ENCODE assay signal across 24 cellular contexts in the genomic region with DNA sequence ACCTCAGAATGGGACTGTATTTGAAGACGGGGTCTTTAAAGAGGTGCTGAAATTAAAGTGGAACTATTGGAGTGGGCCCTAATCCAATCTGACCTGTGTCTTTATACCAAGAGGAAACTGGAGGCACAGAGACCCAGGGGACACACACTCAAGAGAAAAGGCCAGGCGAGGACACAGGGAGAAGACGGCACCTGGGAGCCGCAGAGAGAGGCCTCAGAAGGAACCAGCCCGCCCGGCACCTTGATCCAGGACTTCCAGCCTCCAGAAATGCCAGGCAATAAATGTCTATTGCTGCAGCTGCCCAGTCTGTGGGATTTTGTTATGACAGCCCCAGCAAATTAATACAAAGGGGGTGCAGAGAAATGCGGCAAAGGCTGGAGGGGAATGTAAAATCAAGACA. TPM values are rescaled to one million over a fixed set of nuclear protein-coding genes. Genes with fewer than 3 reads are reported as not detected.
A peak's percentile ranks its signal among the peaks of the same experiment; 100 is the strongest.
DNase-seq lines count a peak whose midpoint lies in the region; ATAC-seq and TF ChIP-seq lines count a peak whose summit lies in the region.
"Had no signal": no experiment of that assay in that cellular context is flagged by ENCODE, and none has a peak within 500 bp of the region (broad histone marks: within the 10 kb centered on the region; RNA-seq: fewer than 3 reads in every experiment).

No MANE protein-coding gene starts in this region.

- TF ChIP-seq CTCF in GM23338 (conservative IDR thresholded peaks at IDR 0.05; ENCODE audit: low read depth in 2 of 2) = no peak

- H3K4me2 ChIP-seq in GM23338 = no peak overlapping the region
- H3K4me2 ChIP-seq: hepatocyte had no signal

- H2AFZ ChIP-seq in GM23338 = no peak overlapping the region
- H2AFZ ChIP-seq: hepatocyte had no signal

- no peaks in the 10 kb centered on the region for H3K27me3 Mint-ChIP-seq in T-helper 1 cell treated with Interleukin-12 subunit alpha and Interleukin-12 subunit beta and Interleukin-4 antibody, amounts not matched to agents 30 μg/mL and 1 μg/mL, for 36 hours (ENCODE audit: low read depth)
- peaks cover 3% of the 10 kb centered on the region for H3K27me3 Mint-ChIP-seq in GM23338 (ENCODE audit: insufficient read depth, low read depth, poor library complexity)
- no peaks in the 10 kb centered on the region for H3K27me3 Mint-ChIP-seq in activated T-helper 17 cell treated with anti-CD3 and anti-CD28 coated beads, Interleukin-2, amount 50 U/mL, for 72 hours
- H3K27me3 Mint-ChIP-seq: activated naive CD8-positive, alpha-beta T cell treated with anti-CD3 and anti-CD28 coated beads, Interleukin-2, amount 10 ng/mL, durations not matched to agents 7 days and 5 days had no signal

- no peaks in the 10 kb centered on the region for H3K9me3 Mint-ChIP-seq in T-helper 1 cell treated with Interleukin-12 subunit alpha and Interleukin-12 subunit beta and Interleukin-4 antibody, amounts not matched to agents 30 μg/mL and 1 μg/mL, for 36 hours
- no peaks in the 10 kb centered on the region for H3K9me3 Mint-ChIP-seq in GM23338
- H3K9me3 Mint-ChIP-seq in activated T-helper 17 cell treated with anti-CD3 and anti-CD28 coated beads, Interleukin-2, amount 50 U/mL, for 72 hours = no peaks in the 10 kb centered on the region
- H3K9me3 Mint-ChIP-seq: activated naive CD8-positive, alpha-beta T cell treated with anti-CD3 and anti-CD28 coated beads, Interleukin-2, amount 10 ng/mL, durations not matched to agents 7 days and 5 days had no signal

- no peak overlapping the region for H3K4me3 ChIP-seq in GM23338
- H3K4me3 ChIP-seq: esophagus muscularis mucosa, hepatocyte, SJSA1, stomach, transverse colon had no signal

- H3K4me3 Mint-ChIP-seq in T-helper 1 cell treated with Interleukin-12 subunit alpha and Interleukin-12 subunit beta and Interleukin-4 antibody, amounts not matched to agents 30 μg/mL and 1 μg/mL, for 36 hours = no peak overlapping the region
- H3K4me3 Mint-ChIP-seq in GM23338 = no peak overlapping the region
- no peak overlapping the region for H3K4me3 Mint-ChIP-seq in activated T-helper 17 cell treated with anti-CD3 and anti-CD28 coated beads, Interleukin-2, amount 50 U/mL, for 72 hours
- H3K4me3 Mint-ChIP-seq: activated naive CD8-positive, alpha-beta T cell treated with anti-CD3 and anti-CD28 coated beads, Interleukin-2, amount 10 ng/mL, durations not matched to agents 7 days and 5 days had no signal

- no peaks in the 10 kb centered on the region for H3K36me3 ChIP-seq in GM23338 (ENCODE audit: insufficient read depth)
- H3K36me3 ChIP-seq: esophagus muscularis mucosa, SJSA1, stomach, transverse colon had no signal

- H3K4me1 ChIP-seq in GM23338 (ENCODE audit: insufficient read depth) = peaks cover 10% of the 10 kb centered on the region
- H3K4me1 ChIP-seq: Caco-2 had no signal

- ATAC-seq in GM23338 (peak; percentile 48; the same call in 2 of the 3 replicates), GM19395 (IDR thresholded peaks at IDR 0.05; ENCODE audit: unreplicated experiment) (no peak)
- no peak for ATAC-seq in activated T-helper 17 cell treated with anti-CD3 and anti-CD28 coated beads, Interleukin-2, amount 50 U/mL, for 72 hours (replicated peaks)
- ATAC-seq: HepG2 had no signal

- H3K27ac Mint-ChIP-seq in T-helper 1 cell treated with Interleukin-12 subunit alpha and Interleukin-12 subunit beta and Interleukin-4 antibody, amounts not matched to agents 30 μg/mL and 1 μg/mL, for 36 hours = peak overlapping the region; percentile 14
- 0 out of 2 replicates have a peak overlapping the region, but pooled peaks have one; percentile 4 for H3K27ac Mint-ChIP-seq in GM23338
- H3K27ac Mint-ChIP-seq in activated T-helper 17 cell treated with anti-CD3 and anti-CD28 coated beads, Interleukin-2, amount 50 U/mL, for 72 hours = peak overlapping the region; percentile 39
- H3K27ac Mint-ChIP-seq: activated naive CD8-positive, alpha-beta T cell treated with anti-CD3 and anti-CD28 coated beads, Interleukin-2, amount 10 ng/mL, durations not matched to agents 7 days and 5 days had no signal

- peaks cover 38% of the 10 kb centered on the region for H3K36me3 Mint-ChIP-seq in T-helper 1 cell treated with Interleukin-12 subunit alpha and Interleukin-12 subunit beta and Interleukin-4 antibody, amounts not matched to agents 30 μg/mL and 1 μg/mL, for 36 hours (ENCODE audit: low read depth)
- H3K36me3 Mint-ChIP-seq in GM23338 (ENCODE audit: low read depth) = peaks cover 9% of the 10 kb centered on the region
- peaks cover 92% of the 10 kb centered on the region for H3K36me3 Mint-ChIP-seq in activated T-helper 17 cell treated with anti-CD3 and anti-CD28 coated beads, Interleukin-2, amount 50 U/mL, for 72 hours (ENCODE audit: low read depth)

- H3K27me3 ChIP-seq in GM23338 (ENCODE audit: insufficient read depth) = no peaks in the 10 kb centered on the region
- H3K27me3 ChIP-seq: hepatocyte, SJSA1, transverse colon had no signal

- H3K27ac ChIP-seq in GM23338 (ENCODE audit: low read depth) = no peak overlapping the region
- H3K27ac ChIP-seq: esophagus muscularis mucosa, hepatocyte, SJSA1, stomach, transverse colon had no signal

- H3F3A ChIP-seq in GM23338 (replicated peaks; ENCODE audit: low read depth) = no peaks in the 10 kb centered on the region

- no peaks in the 10 kb centered on the region; the same call in 1 of the 2 replicates for H4K20me1 ChIP-seq in GM23338 (replicated peaks; ENCODE audit: insufficient read depth)

- H3K79me2 ChIP-seq in GM23338 (replicated peaks; ENCODE audit: insufficient read depth) = peaks cover 34% of the 10 kb centered on the region
- H3K79me2 ChIP-seq: hepatocyte had no signal

- no peaks in the 10 kb centered on the region for H3K9me2 ChIP-seq in GM23338 (ENCODE audit: insufficient read depth)

- DNase-seq in T-helper 1 cell (no peak), GM23338 (ENCODE audit: low spot score) (no peak), mesenteric fat pad (ENCODE audit: low spot score) (peak; percentile 39), NCI-H2029 treated with DMSO at 0.1 percent for 48 hours (lab: John Stamatoyannopoulos, UW) (no peak)
- no peak for DNase-seq in stimulated activated CD4-positive, alpha-beta T cell treated with anti-CD3 and anti-CD28 coated beads, Interleukin-15, amount 100 ng/mL, for 24 hours
- DNase-seq: activated naive CD8-positive, alpha-beta T cell treated with anti-CD3 and anti-CD28 coated beads, Interleukin-2, amount 10 ng/mL, durations not matched to agents 7 days and 5 days; AML-193; Caco-2; effector CD4-positive, alpha-beta T cell; EL; NCI-H524 treated with DMSO at 0.1 percent for 48 hours; small intestine; stimulated activated CD4-positive, alpha-beta T cell treated with anti-CD3 and anti-CD28 coated beads, Interleukin-4, amount 100 ng/mL, for 1 hour; stomach; T-helper 2 cell; transverse colon had no signal

- peaks cover 45% of the 10 kb centered on the region for H3K4me1 Mint-ChIP-seq in T-helper 1 cell treated with Interleukin-12 subunit alpha and Interleukin-12 subunit beta and Interleukin-4 antibody, amounts not matched to agents 30 μg/mL and 1 μg/mL, for 36 hours (ENCODE audit: low read depth)
- H3K4me1 Mint-ChIP-seq in GM23338 = peaks cover 19% of the 10 kb centered on the region
- peaks cover 54% of the 10 kb centered on the region for H3K4me1 Mint-ChIP-seq in activated T-helper 17 cell treated with anti-CD3 and anti-CD28 coated beads, Interleukin-2, amount 50 U/mL, for 72 hours

TF ChIP-seq in GM23338, 12 proteins besides CTCF, POLR2A, EP300 and RAD21 (continues in another document):
- TF ChIP-seq EZH2 (IDR thresholded peaks at IDR 0.05; ENCODE audit: low read depth, unreplicated experiment) (no peak), STAT1 (IDR thresholded peaks at IDR 0.05; ENCODE audit: unreplicated experiment) (no peak), ZNF114 (CRISPR knock-in tag; IDR thresholded peaks at IDR 0.05) (no peak), EZH2phosphoT487 (IDR thresholded peaks at IDR 0.05; ENCODE audit: unreplicated experiment) (no peak), CREB1 (CRISPR knock-in tag; IDR thresholded peaks at IDR 0.05; ENCODE audit: low read depth) (no peak)
- TF ChIP-seq, protein P1, sequence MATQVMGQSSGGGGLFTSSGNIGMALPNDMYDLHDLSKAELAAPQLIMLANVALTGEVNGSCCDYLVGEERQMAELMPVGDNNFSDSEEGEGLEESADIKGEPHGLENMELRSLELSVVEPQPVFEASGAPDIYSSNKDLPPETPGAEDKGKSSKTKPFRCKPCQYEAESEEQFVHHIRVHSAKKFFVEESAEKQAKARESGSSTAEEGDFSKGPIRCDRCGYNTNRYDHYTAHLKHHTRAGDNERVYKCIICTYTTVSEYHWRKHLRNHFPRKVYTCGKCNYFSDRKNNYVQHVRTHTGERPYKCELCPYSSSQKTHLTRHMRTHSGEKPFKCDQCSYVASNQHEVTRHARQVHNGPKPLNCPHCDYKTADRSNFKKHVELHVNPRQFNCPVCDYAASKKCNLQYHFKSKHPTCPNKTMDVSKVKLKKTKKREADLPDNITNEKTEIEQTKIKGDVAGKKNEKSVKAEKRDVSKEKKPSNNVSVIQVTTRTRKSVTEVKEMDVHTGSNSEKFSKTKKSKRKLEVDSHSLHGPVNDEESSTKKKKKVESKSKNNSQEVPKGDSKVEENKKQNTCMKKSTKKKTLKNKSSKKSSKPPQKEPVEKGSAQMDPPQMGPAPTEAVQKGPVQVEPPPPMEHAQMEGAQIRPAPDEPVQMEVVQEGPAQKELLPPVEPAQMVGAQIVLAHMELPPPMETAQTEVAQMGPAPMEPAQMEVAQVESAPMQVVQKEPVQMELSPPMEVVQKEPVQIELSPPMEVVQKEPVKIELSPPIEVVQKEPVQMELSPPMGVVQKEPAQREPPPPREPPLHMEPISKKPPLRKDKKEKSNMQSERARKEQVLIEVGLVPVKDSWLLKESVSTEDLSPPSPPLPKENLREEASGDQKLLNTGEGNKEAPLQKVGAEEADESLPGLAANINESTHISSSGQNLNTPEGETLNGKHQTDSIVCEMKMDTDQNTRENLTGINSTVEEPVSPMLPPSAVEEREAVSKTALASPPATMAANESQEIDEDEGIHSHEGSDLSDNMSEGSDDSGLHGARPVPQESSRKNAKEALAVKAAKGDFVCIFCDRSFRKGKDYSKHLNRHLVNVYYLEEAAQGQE (IDR thresholded peaks at IDR 0.05; ENCODE audit: unreplicated experiment) = no peak
- TF ChIP-seq, protein P2, sequence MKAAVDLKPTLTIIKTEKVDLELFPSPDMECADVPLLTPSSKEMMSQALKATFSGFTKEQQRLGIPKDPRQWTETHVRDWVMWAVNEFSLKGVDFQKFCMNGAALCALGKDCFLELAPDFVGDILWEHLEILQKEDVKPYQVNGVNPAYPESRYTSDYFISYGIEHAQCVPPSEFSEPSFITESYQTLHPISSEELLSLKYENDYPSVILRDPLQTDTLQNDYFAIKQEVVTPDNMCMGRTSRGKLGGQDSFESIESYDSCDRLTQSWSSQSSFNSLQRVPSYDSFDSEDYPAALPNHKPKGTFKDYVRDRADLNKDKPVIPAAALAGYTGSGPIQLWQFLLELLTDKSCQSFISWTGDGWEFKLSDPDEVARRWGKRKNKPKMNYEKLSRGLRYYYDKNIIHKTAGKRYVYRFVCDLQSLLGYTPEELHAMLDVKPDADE (IDR thresholded peaks at IDR 0.05) = no peak

RNA-seq across cellular contexts. Expression of gene CARD11, which starts 10.5 kb away (rescaled TPM):
- 29.0 and 32.9 TPM in 2 replicates for total RNA-seq in GM23338 (2014; rRNA removed; shearing (Covaris generic))
- polyA plus RNA-seq in GM23338 (2016; fragmentation: Nextera tagmentation; extraction: Ambion mirVana) = 17.7 and 19.0 TPM in 2 replicates
- 100 to 1,000 TPM in 1 of 2 donors, 10 to 100 TPM in 1; 98.7 to 112 TPM for total RNA-seq in activated T-helper 17 cell treated with anti-CD3 and anti-CD28 coated beads, Interleukin-2, amount 50 U/mL, for 72 hours
- total RNA-seq in mesenteric fat pad = 0.42 TPM
- total RNA-seq: HepG2, LHCN-M2 had no signal

Comparison
In these comparisons a context has a peak if more than half of its experiments do, and no peak if none do; other contexts are left out.
1. RNA of gene CARD11, which starts 10.5 kb away (total RNA-seq): 98.7 to 112 TPM in activated T-helper 17 cell treated with anti-CD3 and anti-CD28 coated beads, Interleukin-2, amount 50 U/mL, for 72 hours and 29.0 to 32.9 TPM in GM23338; 0.42 TPM in mesenteric fat pad (single experiment); every median in the first group is over 10 times any median in the second.
2. Peak in every context shown above with its lines, with median percentiles within 50 percentile points of each other: H3K27ac Mint-ChIP-seq.